In genomic region chr2:157438907-157439791, GRCh38 we compare ENCODE assay signal across 8 cellular contexts. TPM values are rescaled to one million over a fixed set of nuclear protein-coding genes. Genes with fewer than 3 reads are reported as not detected.
DNase-seq lines count a peak whose midpoint lies in the region; ATAC-seq and TF ChIP-seq lines count a peak whose summit lies in the region.

No MANE protein-coding gene starts in this region.

- no peak for TF ChIP-seq CTCF in CD4-positive, alpha-beta T cell (IDR thresholded peaks at IDR 0.05)
- no peak for TF ChIP-seq CTCF in MM.1S (IDR thresholded peaks at IDR 0.05; ENCODE audit: low read length)
- TF ChIP-seq CTCF in coronary artery (IDR thresholded peaks at IDR 0.05), result no peak
- no peak for TF ChIP-seq CTCF in neural progenitor cell (IDR thresholded peaks at IDR 0.05)

- H3K4me3 Mint-ChIP-seq in CD4-positive, alpha-beta T cell, result peak overlapping the region; percentile 95
- no peak overlapping the region for H3K4me3 Mint-ChIP-seq in neural progenitor cell

- H3K79me2 ChIP-seq in MM.1S (ENCODE audit: low read length) (peaks cover 100% of the 10 kb centered on the region), neural progenitor cell (ENCODE audit: low read depth) (no peaks in the 10 kb centered on the region)

- no peak for TF ChIP-seq POLR2A in erythroblast (IDR thresholded peaks at IDR 0.05; ENCODE audit: low read length)

- H3K9me3 ChIP-seq in CD4-positive, alpha-beta T cell (ENCODE audit: control insufficient read depth, low read length), result no peaks in the 10 kb centered on the region
- H3K9me3 ChIP-seq in MM.1S (replicated peaks; ENCODE audit: insufficient read depth, low read length) (no peaks in the 10 kb centered on the region), thymus (ENCODE audit: control insufficient read depth) (no peaks in the 10 kb centered on the region), neural progenitor cell (ENCODE audit: low read depth) (no peaks in the 10 kb centered on the region)

- H3K4me2 ChIP-seq in MM.1S (ENCODE audit: low read depth, low read length), result peak overlapping the region; percentile 97
- H3K4me2 ChIP-seq in neural progenitor cell, result no peak overlapping the region

- peaks cover 18% of the 10 kb centered on the region for H3K4me1 ChIP-seq in MM.1S (ENCODE audit: low read length)
- peaks cover 10% of the 10 kb centered on the region for H3K4me1 ChIP-seq in thymus (ENCODE audit: control insufficient read depth, insufficient read depth, low read length)
- no peaks in the 10 kb centered on the region for H3K4me1 ChIP-seq in neural progenitor cell

- H3K27ac Mint-ChIP-seq in CD4-positive, alpha-beta T cell, result peak overlapping the region; percentile 97
- H3K27ac Mint-ChIP-seq in neural progenitor cell, result no peak overlapping the region

- peak; percentile 5 for ATAC-seq in CD4-positive, alpha-beta T cell (ENCODE audit: poor library complexity)
- peak; percentile 6 for ATAC-seq in GM21381 (IDR thresholded peaks at IDR 0.05; ENCODE audit: unreplicated experiment)

- 72% methylated on average over 11 of the region's 11 CpGs for WGBS in thymus

- POLR2A ChIA-PET in CD4-positive, alpha-beta T cell (lab: Charles Lee), result interaction anchor here (0.7 to 17.5 kb wide), 23 partner anchors 7 to 1096 kb away, joined by 3 to 384 read pairs (median 8); no protein-coding TSS in a partner anchor

- H3K9me2 ChIP-seq in MM.1S (replicated peaks; ENCODE audit: insufficient read depth, low read length), result no peaks in the 10 kb centered on the region

- no peak for DNase-seq in CD4-positive, alpha-beta T cell
- DNase-seq in MM.1S (peak; percentile 14), coronary artery (ENCODE audit: low spot score) (no peak), neural progenitor cell (ENCODE audit: low spot score) (no peak), erythroblast (lab: John Stamatoyannopoulos, UW) (no peak), H4 (ENCODE audit: low spot score) (no peak)

- H3K36me3 Mint-ChIP-seq in CD4-positive, alpha-beta T cell (ENCODE audit: low read depth), result peaks cover 100% of the 10 kb centered on the region
- H3K36me3 Mint-ChIP-seq in neural progenitor cell, result no peaks in the 10 kb centered on the region

- CTCF ChIA-PET in CD4-positive, alpha-beta T cell (lab: Charles Lee), result interaction anchor here (0.7 to 3.7 kb wide), 13 partner anchors 8 to 112 kb away, joined by 3 to 41 read pairs (median 3); no protein-coding TSS in a partner anchor

- H4K20me1 ChIP-seq in MM.1S (ENCODE audit: insufficient read depth, low read length) (peaks cover 35% of the 10 kb centered on the region), neural progenitor cell (ENCODE audit: low read depth) (no peaks in the 10 kb centered on the region)

- peak overlapping the region; percentile 97 for H3K27ac ChIP-seq in CD4-positive, alpha-beta T cell (ENCODE audit: low read depth, low read length)
- H3K27ac ChIP-seq in MM.1S (ENCODE audit: low read length) (peak overlapping the region; percentile 97), coronary artery (no peak overlapping the region), thymus (ENCODE audit: low read depth) (peak overlapping the region; percentile 68), neural progenitor cell (no peak overlapping the region)

- no peaks in the 10 kb centered on the region for H3K9me3 Mint-ChIP-seq in CD4-positive, alpha-beta T cell
- H3K9me3 Mint-ChIP-seq in neural progenitor cell, result no peaks in the 10 kb centered on the region

- H3K27me3 Mint-ChIP-seq in CD4-positive, alpha-beta T cell, result no peaks in the 10 kb centered on the region
- no peaks in the 10 kb centered on the region for H3K27me3 Mint-ChIP-seq in neural progenitor cell (ENCODE audit: insufficient read depth, low read depth)

- no peaks in the 10 kb centered on the region for H3K27me3 ChIP-seq in CD4-positive, alpha-beta T cell (ENCODE audit: control insufficient read depth, insufficient read depth, low read length)
- H3K27me3 ChIP-seq in MM.1S (replicated peaks; ENCODE audit: insufficient read depth, low read length) (no peaks in the 10 kb centered on the region), thymus (ENCODE audit: control insufficient read depth, insufficient read depth) (no peaks in the 10 kb centered on the region), neural progenitor cell (no peaks in the 10 kb centered on the region)

- no peak overlapping the region for H2AFZ ChIP-seq in MM.1S (ENCODE audit: low read length)
- H2AFZ ChIP-seq in neural progenitor cell (replicated peaks), result no peak overlapping the region

- H3F3A ChIP-seq in MM.1S (ENCODE audit: insufficient read depth, low read length) (peaks cover 59% of the 10 kb centered on the region), neural progenitor cell (ENCODE audit: low read depth) (no peaks in the 10 kb centered on the region)

- H3K4me3 ChIP-seq in MM.1S (ENCODE audit: low read length) (peak overlapping the region; percentile 91), coronary artery (peak overlapping the region; percentile 21), thymus (ENCODE audit: low read length) (peak overlapping the region; percentile 74), neural progenitor cell (no peak overlapping the region)

- H3K9ac ChIP-seq in MM.1S (ENCODE audit: low read length), result peak overlapping the region; percentile 94
- no peak overlapping the region for H3K9ac ChIP-seq in neural progenitor cell

- intact Hi-C loops in CD4-positive, alpha-beta T cell (cut with DNase I, micrococcal nuclease), result loop anchor here (1.0 to 10.0 kb wide), 4 partner anchors 14 to 186 kb away; partner anchors contain the start of gene ACVR1C (in 1 of the 2)

- peaks cover 35% of the 10 kb centered on the region for H3K4me1 Mint-ChIP-seq in CD4-positive, alpha-beta T cell (ENCODE audit: low read depth)
- no peaks in the 10 kb centered on the region for H3K4me1 Mint-ChIP-seq in neural progenitor cell

- H3K36me3 ChIP-seq in MM.1S (replicated peaks; ENCODE audit: insufficient read depth, low read length) (peaks cover 6% of the 10 kb centered on the region; the same call in 1 of the 2 replicates), thymus (ENCODE audit: control insufficient read depth, insufficient read depth) (no peaks in the 10 kb centered on the region), neural progenitor cell (no peaks in the 10 kb centered on the region)

RNA-seq across cellular contexts. Expression of gene CYTIP, which starts 4.7 kb away (rescaled TPM):
- 100 to 1,000 TPM; 474 to 490 TPM for total RNA-seq in CD4-positive, alpha-beta T cell
- 86.5 TPM for polyA plus RNA-seq in thymus
- 0.19 and 0.54 TPM in 2 replicates for total RNA-seq in neural progenitor cell (ENCODE audit: low replicate concordance)
- total RNA-seq in H4 (2014; rRNA removed; shearing (Covaris generic)), result 0.06 TPM in 1 of 2 replicates, not detected in the other

Comparison
In these comparisons a context has a peak if more than half of its experiments do, and no peak if none do; other contexts are left out.
1. H3K27ac ChIP-seq: peak in CD4-positive, alpha-beta T cell (single experiment), MM.1S (single experiment) and thymus (single experiment); none in coronary artery (0 of 2) and neural progenitor cell (single experiment).
2. RNA of gene CYTIP, which starts 4.7 kb away (total RNA-seq): 474 to 490 TPM in CD4-positive, alpha-beta T cell; 0.19 to 0.54 TPM in neural progenitor cell and 0.06 TPM in H4; every median in the first group is over 100 times any median in the second.